27 cellular contexts compared by ENCODE assay signal in the genomic region with DNA sequence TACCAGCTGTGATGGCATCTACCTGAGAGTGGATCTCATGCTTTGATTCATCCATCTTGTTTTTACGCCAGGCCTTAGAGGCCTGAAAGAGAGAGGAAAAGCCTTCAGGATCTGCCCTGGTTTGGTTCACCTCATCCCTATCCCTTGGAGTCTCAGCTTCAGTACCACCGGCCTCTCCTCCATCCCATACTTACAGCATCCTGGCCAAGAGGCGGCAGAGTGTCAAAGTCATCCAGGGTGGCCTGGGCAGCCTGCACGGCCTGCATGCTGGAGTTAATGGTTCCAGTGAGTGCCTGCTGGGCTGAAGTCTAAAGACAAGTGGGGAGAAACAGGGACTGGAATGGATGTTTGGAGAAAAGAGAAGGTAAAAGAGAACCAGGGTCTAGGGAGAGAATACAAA. TPM values are rescaled to one million over a fixed set of nuclear protein-coding genes. Genes with fewer than 3 reads are reported as not detected.
DNase-seq lines count a peak whose midpoint lies in the region; ATAC-seq and TF ChIP-seq lines count a peak whose summit lies in the region.
"Had no signal": no experiment of that assay in that cellular context is flagged by ENCODE, and none has a peak within 500 bp of the region (broad histone marks: within the 10 kb centered on the region; RNA-seq: fewer than 3 reads in every experiment).

No MANE protein-coding gene starts in this region.

- intact Hi-C loops in CD4-positive, alpha-beta memory T cell (cut with micrococcal nuclease), result no loop called here
- intact Hi-C loops in Panc1 (cut with micrococcal nuclease; ENCODE audit: unreplicated experiment), result no loop called here
- intact Hi-C loops in activated CD4-positive, alpha-beta T cell treated with anti-CD3 and anti-CD28 coated beads, Interleukin-2, amount 10 ng/mL, durations not matched to agents 24 days and 14 days (cut with micrococcal nuclease), result no loop called here
- intact Hi-C loops in CD4-positive, alpha-beta T cell (cut with DNase I, micrococcal nuclease), result no loop called here

- peaks cover 95% of the 10 kb centered on the region for H3K36me3 ChIP-seq in CD4-positive, alpha-beta memory T cell (ENCODE audit: insufficient read depth, low read length)
- H3K36me3 ChIP-seq in Panc1 (ENCODE audit: control insufficient read depth, insufficient read depth, low read length), result peaks cover 56% of the 10 kb centered on the region

- H3K27me3 ChIP-seq in CD4-positive, alpha-beta memory T cell (ENCODE audit: insufficient read depth, low read length), result no peaks in the 10 kb centered on the region
- no peaks in the 10 kb centered on the region for H3K27me3 ChIP-seq in Panc1 (ENCODE audit: control insufficient read depth, insufficient read depth, low read length)
- no peaks in the 10 kb centered on the region for H3K27me3 ChIP-seq in CD4-positive, alpha-beta T cell (ENCODE audit: control insufficient read depth, insufficient read depth, low read length)
- H3K27me3 ChIP-seq: brain microvascular endothelial cell had no signal

- no peak for DNase-seq in CD4-positive, alpha-beta memory T cell
- DNase-seq in Panc1 (ENCODE audit: low read depth, low spot score), result no peak
- no peak for DNase-seq in epithelial cell of prostate (ENCODE audit: low read depth, low spot score)
- DNase-seq in activated CD4-positive, alpha-beta T cell treated with anti-CD3 and anti-CD28 coated beads, Interleukin-2, amount 10 ng/mL, durations not matched to agents 24 days and 14 days, result no peak
- no peak for DNase-seq in HUDEP-2 (lab: John Stamatoyannopoulos, UW; ENCODE audit: unreplicated experiment in 76 of 76)
- no peak for DNase-seq in CD4-positive, alpha-beta T cell
- DNase-seq: activated CD4-positive, alpha-beta T cell treated with anti-CD3 and anti-CD28 coated beads, Interleukin-2, amount 10 ng/mL, durations not matched to agents 7 days and 5 days; activated CD8-positive, alpha-beta memory T cell treated with anti-CD3 and anti-CD28 coated beads, Interleukin-2, amount 10 ng/mL, durations not matched to agents 7 days and 5 days; activated naive CD4-positive, alpha-beta T cell treated with Interleukin-2 at 50 U/mL for 16 hours; activated T-cell treated with anti-CD3 and anti-CD28 coated beads, Interleukin-2, amount 50 U/mL, for 72 hours; amniotic stem cell; brain microvascular endothelial cell; effector CD8-positive, alpha-beta T cell; immature natural killer cell; naive thymus-derived CD4-positive, alpha-beta T cell; NCI-H1092; NCI-H187; NCI-H2171 treated with DMSO at 0.1 percent for 48 hours; NCI-H524; PC-9; small intestine; stimulated activated CD4-positive, alpha-beta T cell treated with anti-CD3 and anti-CD28 coated beads, Interleukin-2, amount 100 ng/mL, for 24 hours; T-helper 9 cell; trophoblast cell; WERI-Rb-1 had no signal

- no peak overlapping the region for H3K27ac ChIP-seq in CD4-positive, alpha-beta memory T cell (ENCODE audit: low read depth, low read length)
- H3K27ac ChIP-seq in Panc1 (ENCODE audit: low read length) (no peak overlapping the region), epithelial cell of prostate (peak overlapping the region; percentile 73)
- no peak overlapping the region for H3K27ac ChIP-seq in CD4-positive, alpha-beta T cell (ENCODE audit: low read depth, low read length)
- H3K27ac ChIP-seq: brain microvascular endothelial cell, PC-9, WERI-Rb-1 had no signal

- H3K27ac Mint-ChIP-seq in CD4-positive, alpha-beta memory T cell, result peak overlapping the region in 5 of 7 donors; percentile 44 to 76 (median 56)
- peak overlapping the region; percentile 85 for H3K27ac Mint-ChIP-seq in stimulated activated memory B cell treated with anti-CD40 and anti-IgM and Interleukin-4, amounts not matched to agents 10 μg/mL and 1 μg/mL and 100 μg/mL, for 72 hours
- no peak overlapping the region for H3K27ac Mint-ChIP-seq in activated CD4-positive, alpha-beta T cell treated with anti-CD3 and anti-CD28 coated beads, Interleukin-2, amount 10 ng/mL, durations not matched to agents 24 days and 14 days
- no peak overlapping the region for H3K27ac Mint-ChIP-seq in CD4-positive, alpha-beta T cell
- H3K27ac Mint-ChIP-seq: activated CD4-positive, alpha-beta T cell treated with anti-CD3 and anti-CD28 coated beads, Interleukin-2, amount 10 ng/mL, durations not matched to agents 7 days and 5 days; activated CD8-positive, alpha-beta memory T cell treated with anti-CD3 and anti-CD28 coated beads, Interleukin-2, amount 10 ng/mL, durations not matched to agents 7 days and 5 days; activated T-cell treated with anti-CD3 and anti-CD28 coated beads, Interleukin-2, amount 50 U/mL, for 72 hours had no signal

- H3K4me1 Mint-ChIP-seq in CD4-positive, alpha-beta memory T cell, result peaks cover 0 to 9% (median 2%) of the 10 kb centered on the region in 4 donors
- peaks cover 39% of the 10 kb centered on the region for H3K4me1 Mint-ChIP-seq in stimulated activated memory B cell treated with anti-CD40 and anti-IgM and Interleukin-4, amounts not matched to agents 10 μg/mL and 1 μg/mL and 100 μg/mL, for 72 hours
- H3K4me1 Mint-ChIP-seq in activated CD4-positive, alpha-beta T cell treated with anti-CD3 and anti-CD28 coated beads, Interleukin-2, amount 10 ng/mL, durations not matched to agents 24 days and 14 days, result peaks cover 3% of the 10 kb centered on the region
- H3K4me1 Mint-ChIP-seq in CD4-positive, alpha-beta T cell (ENCODE audit: low read depth), result peaks cover 2% of the 10 kb centered on the region
- H3K4me1 Mint-ChIP-seq: activated CD4-positive, alpha-beta T cell treated with anti-CD3 and anti-CD28 coated beads, Interleukin-2, amount 10 ng/mL, durations not matched to agents 7 days and 5 days; activated CD8-positive, alpha-beta memory T cell treated with anti-CD3 and anti-CD28 coated beads, Interleukin-2, amount 10 ng/mL, durations not matched to agents 7 days and 5 days had no signal

- POLR2A ChIA-PET in CD4-positive, alpha-beta memory T cell (lab: Charles Lee; ENCODE audit: partially characterized antibody), result interaction anchor here (1.0 to 1.6 kb wide), 2 partner anchors 13 to 103 kb away, joined by 3 to 4 read pairs; a partner anchor contains a TSS
- POLR2A ChIA-PET in Panc1 (lab: Charles Lee), result interaction anchor here (0.6 kb wide), 1 partner anchor 12 kb away, joined by 3 read pairs; a partner anchor contains a TSS
- POLR2A ChIA-PET in CD4-positive, alpha-beta T cell (lab: Charles Lee), result no interaction called here

- H3K9me3 ChIP-seq in CD4-positive, alpha-beta memory T cell (ENCODE audit: control insufficient read depth in 1 of 2, low read length in 2 of 2), result no peaks in the 10 kb centered on the region
- no peaks in the 10 kb centered on the region for H3K9me3 ChIP-seq in Panc1 (ENCODE audit: control insufficient read depth, insufficient read depth, low read depth, low read length)
- no peaks in the 10 kb centered on the region for H3K9me3 ChIP-seq in CD4-positive, alpha-beta T cell (ENCODE audit: control insufficient read depth, low read length)

- no peaks in the 10 kb centered on the region for H3K4me1 ChIP-seq in CD4-positive, alpha-beta memory T cell (ENCODE audit: insufficient read depth, low read length)
- no peaks in the 10 kb centered on the region for H3K4me1 ChIP-seq in Panc1 (ENCODE audit: control insufficient read depth, insufficient read depth, low read length)

- peaks cover 80 to 93% of the 10 kb centered on the region in 2 donors for H3K36me3 Mint-ChIP-seq in CD4-positive, alpha-beta memory T cell
- H3K36me3 Mint-ChIP-seq in stimulated activated memory B cell treated with anti-CD40 and anti-IgM and Interleukin-4, amounts not matched to agents 10 μg/mL and 1 μg/mL and 100 μg/mL, for 72 hours, result peaks cover 76% of the 10 kb centered on the region
- H3K36me3 Mint-ChIP-seq in activated CD4-positive, alpha-beta T cell treated with anti-CD3 and anti-CD28 coated beads, Interleukin-2, amount 10 ng/mL, durations not matched to agents 24 days and 14 days (ENCODE audit: low read depth), result peaks cover 84% of the 10 kb centered on the region
- H3K36me3 Mint-ChIP-seq in CD4-positive, alpha-beta T cell (ENCODE audit: low read depth), result peaks cover 98% of the 10 kb centered on the region

- TF ChIP-seq CTCF in Panc1 (IDR thresholded peaks at IDR 0.05), result no peak
- TF ChIP-seq CTCF in CD4-positive, alpha-beta T cell (IDR thresholded peaks at IDR 0.05), result no peak

- no peaks in the 10 kb centered on the region for H3K27me3 Mint-ChIP-seq in CD4-positive, alpha-beta memory T cell
- H3K27me3 Mint-ChIP-seq in stimulated activated memory B cell treated with anti-CD40 and anti-IgM and Interleukin-4, amounts not matched to agents 10 μg/mL and 1 μg/mL and 100 μg/mL, for 72 hours, result no peaks in the 10 kb centered on the region
- no peaks in the 10 kb centered on the region for H3K27me3 Mint-ChIP-seq in activated CD4-positive, alpha-beta T cell treated with anti-CD3 and anti-CD28 coated beads, Interleukin-2, amount 10 ng/mL, durations not matched to agents 24 days and 14 days
- no peaks in the 10 kb centered on the region for H3K27me3 Mint-ChIP-seq in CD4-positive, alpha-beta T cell
- H3K27me3 Mint-ChIP-seq: activated CD4-positive, alpha-beta T cell treated with anti-CD3 and anti-CD28 coated beads, Interleukin-2, amount 10 ng/mL, durations not matched to agents 7 days and 5 days; activated CD8-positive, alpha-beta memory T cell treated with anti-CD3 and anti-CD28 coated beads, Interleukin-2, amount 10 ng/mL, durations not matched to agents 7 days and 5 days; naive thymus-derived CD4-positive, alpha-beta T cell had no signal

- in situ Hi-C loops in Panc1 (cut with HindIII; ENCODE audit: low pct_unique_long_range_greater_than_20kb, low sequenced_read_pairs), result no loop called here

- CTCF ChIA-PET in CD4-positive, alpha-beta memory T cell (lab: Charles Lee; ENCODE audit: partially characterized antibody), result interaction anchor here (1.0 to 8.4 kb wide), 3 partner anchors 23 to 37 kb away, joined by 3 to 76 read pairs (median 3); a partner anchor contains a TSS
- CTCF ChIA-PET in Panc1 (lab: Charles Lee), result no interaction called here
- CTCF ChIA-PET in CD4-positive, alpha-beta T cell (lab: Charles Lee), result no interaction called here

- H3K4me3 Mint-ChIP-seq in CD4-positive, alpha-beta memory T cell, result no peak overlapping the region
- H3K4me3 Mint-ChIP-seq in stimulated activated memory B cell treated with anti-CD40 and anti-IgM and Interleukin-4, amounts not matched to agents 10 μg/mL and 1 μg/mL and 100 μg/mL, for 72 hours, result peak overlapping the region; percentile 12
- H3K4me3 Mint-ChIP-seq in activated CD4-positive, alpha-beta T cell treated with anti-CD3 and anti-CD28 coated beads, Interleukin-2, amount 10 ng/mL, durations not matched to agents 24 days and 14 days, result no peak overlapping the region
- no peak overlapping the region for H3K4me3 Mint-ChIP-seq in CD4-positive, alpha-beta T cell
- H3K4me3 Mint-ChIP-seq: activated CD4-positive, alpha-beta T cell treated with anti-CD3 and anti-CD28 coated beads, Interleukin-2, amount 10 ng/mL, durations not matched to agents 7 days and 5 days; activated CD8-positive, alpha-beta memory T cell treated with anti-CD3 and anti-CD28 coated beads, Interleukin-2, amount 10 ng/mL, durations not matched to agents 7 days and 5 days; activated T-cell treated with anti-CD3 and anti-CD28 coated beads, Interleukin-2, amount 50 U/mL, for 72 hours; immature natural killer cell; naive thymus-derived CD4-positive, alpha-beta T cell had no signal

- TSS peak; percentile 17 for BruUV-seq in Panc1 (replicated peaks; lab: Mats Ljungman, UMichigan)

- H3K4me3 ChIP-seq in CD4-positive, alpha-beta memory T cell (ENCODE audit: low read length in 2 of 2), result no peak overlapping the region
- no peak overlapping the region for H3K4me3 ChIP-seq in Panc1 (ENCODE audit: low read depth in 2 of 2, low read length in 2 of 2)
- H3K4me3 ChIP-seq: PC-9 had no signal

- H3K9me3 Mint-ChIP-seq in CD4-positive, alpha-beta memory T cell, result no peaks in the 10 kb centered on the region
- no peaks in the 10 kb centered on the region for H3K9me3 Mint-ChIP-seq in stimulated activated memory B cell treated with anti-CD40 and anti-IgM and Interleukin-4, amounts not matched to agents 10 μg/mL and 1 μg/mL and 100 μg/mL, for 72 hours
- no peaks in the 10 kb centered on the region for H3K9me3 Mint-ChIP-seq in activated CD4-positive, alpha-beta T cell treated with anti-CD3 and anti-CD28 coated beads, Interleukin-2, amount 10 ng/mL, durations not matched to agents 24 days and 14 days
- H3K9me3 Mint-ChIP-seq in CD4-positive, alpha-beta T cell, result no peaks in the 10 kb centered on the region
- H3K9me3 Mint-ChIP-seq: activated CD4-positive, alpha-beta T cell treated with anti-CD3 and anti-CD28 coated beads, Interleukin-2, amount 10 ng/mL, durations not matched to agents 7 days and 5 days; activated T-cell treated with anti-CD3 and anti-CD28 coated beads, Interleukin-2, amount 50 U/mL, for 72 hours; immature natural killer cell had no signal

- no peak for ATAC-seq in Panc1
- ATAC-seq in stimulated activated memory B cell treated with anti-CD40 and anti-IgM and Interleukin-4, amounts not matched to agents 10 μg/mL and 1 μg/mL and 100 μg/mL, for 72 hours, result no peak
- no peak for ATAC-seq in CD4-positive, alpha-beta T cell (ENCODE audit: poor library complexity)
- ATAC-seq: activated CD8-positive, alpha-beta memory T cell treated with anti-CD3 and anti-CD28 coated beads, Interleukin-2, amount 10 ng/mL, durations not matched to agents 7 days and 5 days; activated T-cell treated with anti-CD3 and anti-CD28 coated beads, Interleukin-2, amount 50 U/mL, for 72 hours; left lobe of liver had no signal

RNA-seq across cellular contexts. Expression of a gene that starts 12.4 kb away (rescaled TPM):
- total RNA-seq in CD4-positive, alpha-beta memory T cell, result 100 to 1,000 TPM; 294 to 316 TPM
- polyA plus RNA-seq in CD4-positive, alpha-beta memory T cell, result 100 to 1,000 TPM in 1 of 2 donors, 10 to 100 TPM in 1; 13.7 to 137 TPM
- 347 TPM for total RNA-seq in Panc1 (2021; ENCODE audit: unreplicated experiment)
- 353 TPM for polyA plus RNA-seq in Panc1 (2012; ENCODE audit: insufficient read length)
- 220 and 243 TPM in 2 replicates for total RNA-seq in activated CD4-positive, alpha-beta T cell treated with anti-CD3 and anti-CD28 coated beads, Interleukin-2, amount 10 ng/mL, durations not matched to agents 24 days and 14 days
- total RNA-seq in CD4-positive, alpha-beta T cell, result 100 to 1,000 TPM; 149 to 151 TPM

RNA-seq across cellular contexts. Expression of a gene that starts 12.9 kb away (rescaled TPM):
- total RNA-seq in CD4-positive, alpha-beta memory T cell, result 10 to 100 TPM; 24.8 to 25.6 TPM
- polyA plus RNA-seq in CD4-positive, alpha-beta memory T cell, result 10 to 100 TPM; 45.0 to 59.7 TPM
- total RNA-seq in Panc1 (2021; ENCODE audit: unreplicated experiment), result 67.0 TPM
- polyA plus RNA-seq in Panc1 (2012; ENCODE audit: insufficient read length), result 63.6 TPM
- 27.0 and 27.6 TPM in 2 replicates for total RNA-seq in activated CD4-positive, alpha-beta T cell treated with anti-CD3 and anti-CD28 coated beads, Interleukin-2, amount 10 ng/mL, durations not matched to agents 24 days and 14 days
- 10 to 100 TPM; 13.7 to 15.4 TPM for total RNA-seq in CD4-positive, alpha-beta T cell

RNA-seq across cellular contexts. Expression of a gene that starts 29.5 kb away (rescaled TPM):
- total RNA-seq in CD4-positive, alpha-beta memory T cell, result 10 to 100 TPM; 61.1 to 66.3 TPM
- 10 to 100 TPM; 16.3 to 27.1 TPM for polyA plus RNA-seq in CD4-positive, alpha-beta memory T cell
- 109 TPM for total RNA-seq in Panc1 (2021; ENCODE audit: unreplicated experiment)
- 79.7 TPM for polyA plus RNA-seq in Panc1 (2012; ENCODE audit: insufficient read length)
- 46.7 and 50.1 TPM in 2 replicates for total RNA-seq in activated CD4-positive, alpha-beta T cell treated with anti-CD3 and anti-CD28 coated beads, Interleukin-2, amount 10 ng/mL, durations not matched to agents 24 days and 14 days
- 10 to 100 TPM; 17.3 to 18.6 TPM for total RNA-seq in CD4-positive, alpha-beta T cell

RNA-seq across cellular contexts. Expression of a gene that starts 29.5 kb away (rescaled TPM):
- 10 to 100 TPM; 31.8 to 33.8 TPM for total RNA-seq in CD4-positive, alpha-beta memory T cell
- 1 to 10 TPM; 6.1 to 9.9 TPM for polyA plus RNA-seq in CD4-positive, alpha-beta memory T cell
- 43.3 TPM for total RNA-seq in Panc1 (2021; ENCODE audit: unreplicated experiment)
- polyA plus RNA-seq in Panc1 (2012; ENCODE audit: insufficient read length), result 30.3 TPM
- total RNA-seq in activated CD4-positive, alpha-beta T cell treated with anti-CD3 and anti-CD28 coated beads, Interleukin-2, amount 10 ng/mL, durations not matched to agents 24 days and 14 days, result 16.3 and 16.7 TPM in 2 replicates
- total RNA-seq in CD4-positive, alpha-beta T cell, result 10 to 100 TPM; 12.6 to 13.1 TPM

RNA-seq across cellular contexts. Expression of a gene that starts 29.8 kb away (rescaled TPM):
- 10 to 100 TPM; 72.6 to 79.6 TPM for total RNA-seq in CD4-positive, alpha-beta memory T cell
- polyA plus RNA-seq in CD4-positive, alpha-beta memory T cell, result under 1 TPM in 1 of 2 donors, not detected in 1; 0.79 TPM
- total RNA-seq in Panc1 (2021; ENCODE audit: unreplicated experiment), result 544 TPM
- 991 TPM for polyA plus RNA-seq in Panc1 (2012; ENCODE audit: insufficient read length)
- 3.6 and 3.8 TPM in 2 replicates for total RNA-seq in activated CD4-positive, alpha-beta T cell treated with anti-CD3 and anti-CD28 coated beads, Interleukin-2, amount 10 ng/mL, durations not matched to agents 24 days and 14 days
- 10 to 100 TPM; 63.1 to 63.5 TPM for total RNA-seq in CD4-positive, alpha-beta T cell

Comparison
In these comparisons a context has a peak if more than half of its experiments do, and no peak if none do; other contexts are left out.
1. H3K27ac Mint-ChIP-seq: peak in CD4-positive, alpha-beta memory T cell (5 of 7) and stimulated activated memory B cell treated with anti-CD40 and anti-IgM and Interleukin-4, amounts not matched to agents 10 μg/mL and 1 μg/mL and 100 μg/mL, for 72 hours (single experiment); none in activated CD4-positive, alpha-beta T cell treated with anti-CD3 and anti-CD28 coated beads, Interleukin-2, amount 10 ng/mL, durations not matched to agents 24 days and 14 days (single experiment) and CD4-positive, alpha-beta T cell (single experiment).